ENCODE assay signal across 18 cellular contexts in genomic region chr7:98222533-98223195, GRCh38. TPM values are rescaled to one million over a fixed set of nuclear protein-coding genes. Genes with fewer than 3 reads are reported as not detected.
"Had no signal": no experiment of that assay in that cellular context is flagged by ENCODE, and none has a peak within 500 bp of the region (broad histone marks: within the 10 kb centered on the region; RNA-seq: fewer than 3 reads in every experiment).

No MANE protein-coding gene starts in this region.

- DNase-seq: activated B cell treated with CpG ODN at 0.5 μM for 24 hours; activated CD4-positive, alpha-beta memory T cell treated with anti-CD3 and anti-CD28 coated beads for 36 hours; activated CD4-positive, alpha-beta T cell treated with anti-CD3 and anti-CD28 coated beads for 4 hours; activated CD8-positive, alpha-beta memory T cell treated with anti-CD3 and anti-CD28 coated beads, Interleukin-2, amount 10 ng/mL, durations not matched to agents 7 days and 5 days; activated naive CD8-positive, alpha-beta T cell treated with anti-CD3 and anti-CD28 coated beads, Interleukin-2, amount 10 ng/mL, durations not matched to agents 7 days and 5 days; amygdala; kidney glomerular epithelial cell; nephron progenitor cell; occipital lobe; psoas muscle; small intestine; stimulated activated CD4-positive, alpha-beta T cell treated with anti-CD3 and anti-CD28 coated beads, Interleukin-4, amount 100 ng/mL, for 24 hours had no signal

- H3K27me3 ChIP-seq: right lobe of liver had no signal

- ATAC-seq: activated CD8-positive, alpha-beta memory T cell treated with anti-CD3 and anti-CD28 coated beads, Interleukin-2, amount 10 ng/mL, durations not matched to agents 7 days and 5 days; right lobe of liver; stimulated activated effector memory CD8-positive, alpha-beta T cell treated with anti-CD3 and anti-CD28 coated beads, Interleukin-12 subunit alpha, Interleukin-12 subunit beta, amount 100 ng/mL, for 72 hours had no signal

- H3K4me1 ChIP-seq: psoas muscle, right lobe of liver had no signal

- H3K4me3 ChIP-seq: coronary artery, psoas muscle, right lobe of liver had no signal

- FAIRE-seq: endometrium, frontal cortex, small intestine, TTC549 had no signal

- H3K9me3 ChIP-seq: psoas muscle, right lobe of liver had no signal

- H3K27ac ChIP-seq: coronary artery, psoas muscle, right lobe of liver had no signal

RNA-seq across cellular contexts. Expression of gene BHLHA15, which starts 11.4 kb away (rescaled TPM):
- total RNA-seq: activated naive CD8-positive, alpha-beta T cell treated with anti-CD3 and anti-CD28 coated beads, Interleukin-2, amount 10 ng/mL, durations not matched to agents 7 days and 5 days; psoas muscle had no signal
- polyA plus RNA-seq: psoas muscle had no signal
